Comparison of ENCODE assay signal across 5 cellular contexts in the genomic region with DNA sequence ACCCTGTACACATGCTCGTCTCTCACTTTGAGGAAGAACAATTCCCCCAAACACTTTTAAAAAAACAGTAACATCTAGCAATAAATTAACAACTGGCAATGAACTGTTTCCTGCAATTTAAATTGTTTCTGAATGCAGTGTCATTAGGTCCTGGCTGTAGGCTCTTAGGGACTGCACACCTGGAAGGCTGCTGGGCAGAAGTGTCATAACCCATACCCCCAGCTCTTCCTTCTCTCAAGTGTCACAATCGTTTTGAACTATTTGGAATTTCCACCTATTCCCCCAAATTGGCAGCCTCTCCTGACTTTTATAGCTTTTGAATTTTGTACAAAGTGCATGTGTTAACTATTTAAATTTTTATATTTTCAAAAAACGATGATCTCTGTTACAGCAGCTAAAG.
"Had no signal": no experiment of that assay in that cellular context is flagged by ENCODE, and none has a peak within 500 bp of the region (broad histone marks: within the 10 kb centered on the region; RNA-seq: fewer than 3 reads in every experiment).

No MANE protein-coding gene starts in this region.

- H3K27ac ChIP-seq: HL-60 had no signal

- H3K4me3 Mint-ChIP-seq: IgD-negative memory B cell had no signal

- H3K4me3 ChIP-seq: K562 had no signal

- ATAC-seq: HepG2, K562 had no signal

- H3K27ac Mint-ChIP-seq: IgD-negative memory B cell had no signal

- DNase-seq: IMR-90 had no signal
